ENCODE assay signal across 8 cellular contexts in genomic region chr6:33297406-33297955, GRCh38. TPM values are rescaled to one million over a fixed set of nuclear protein-coding genes. Genes with fewer than 3 reads are reported as not detected.
DNase-seq lines count a peak whose midpoint lies in the region; ATAC-seq and TF ChIP-seq lines count a peak whose summit lies in the region.

No MANE protein-coding gene starts in this region.

- H3K9me3 ChIP-seq in adipocyte (ENCODE audit: control insufficient read depth, low read length) (no peaks in the 10 kb centered on the region), iPS-18c (ENCODE audit: control insufficient read depth, insufficient read depth, low read length) (no peaks in the 10 kb centered on the region), smooth muscle cell (replicated peaks; ENCODE audit: low read depth) (no peaks in the 10 kb centered on the region)

- H3K4me3 ChIP-seq in AG09309 (ENCODE audit: control insufficient read depth, low read depth, low read length) (peak overlapping the region; percentile 77), HL-60 (replicated peaks; ENCODE audit: insufficient read depth, low read length) (peak overlapping the region; percentile 75), adipocyte (ENCODE audit: low read length) (peak overlapping the region; percentile 70), iPS-18c (ENCODE audit: insufficient read depth, low read depth, low read length) (peak overlapping the region; percentile 63), smooth muscle cell (peak overlapping the region; percentile 74)

- WGBS in smooth muscle cell (ENCODE audit: low lambda C conversion rate): 7% methylated on average over 15 of the region's 16 CpGs

- H3K36me3 ChIP-seq in adipocyte (ENCODE audit: control insufficient read depth, insufficient read depth, low read length, severe bottlenecking): peaks cover 12% of the 10 kb centered on the region
- H3K36me3 ChIP-seq in smooth muscle cell (ENCODE audit: low read depth): no peaks in the 10 kb centered on the region

- DNase-seq in AG09309 (ENCODE audit: low read depth) (no peak), HL-60 (ENCODE audit: low read depth in 1 of 2, low spot score in 1 of 2) (peak in 1 of 2 experiments; percentile 34), adipocyte (ENCODE audit: low read depth) (no peak), smooth muscle cell (lab: John Stamatoyannopoulos, UW; ENCODE audit: unreplicated experiment) (no peak)
- DNase-seq in central memory CD4-positive, alpha-beta T cell: no peak
- DNase-seq in activated effector memory CD4-positive, alpha-beta T cell treated with Interleukin-2 at 50 U/mL for 16 hours: no peak

- H3K27ac ChIP-seq in HL-60 (replicated peaks) (peak overlapping the region; percentile 95), smooth muscle cell (ENCODE audit: low read depth) (peak overlapping the region; percentile 95)

- H3K4me1 ChIP-seq in adipocyte (ENCODE audit: control insufficient read depth, insufficient read depth, low read length): peaks cover 16% of the 10 kb centered on the region
- H3K4me1 ChIP-seq in smooth muscle cell (ENCODE audit: low read depth): peaks cover 9% of the 10 kb centered on the region

- peak overlapping the region; percentile 88 for H3K4me2 ChIP-seq in smooth muscle cell

- ATAC-seq in GM19455 (IDR thresholded peaks at IDR 0.05; ENCODE audit: unreplicated experiment): no peak

- peaks cover 24% of the 10 kb centered on the region for H3K79me2 ChIP-seq in smooth muscle cell (ENCODE audit: low read depth)

- H3K9ac ChIP-seq in adipocyte (ENCODE audit: low read length) (peak overlapping the region; percentile 72), smooth muscle cell (ENCODE audit: low read depth) (peak overlapping the region; percentile 95)

- H3F3A ChIP-seq in smooth muscle cell (ENCODE audit: low read depth): peaks cover 12% of the 10 kb centered on the region

- TF ChIP-seq CTCF in AG09309 (IDR thresholded peaks at IDR 0.05; ENCODE audit: control insufficient read depth, insufficient read depth, low read depth, low read length, missing control alignments): no peak
- TF ChIP-seq CTCF in HL-60 (IDR thresholded peaks at IDR 0.05; ENCODE audit: insufficient read depth, low read length): no peak
- no peak for TF ChIP-seq CTCF in smooth muscle cell (IDR thresholded peaks at IDR 0.05; ENCODE audit: borderline replicate concordance, insufficient read depth, poor library complexity, severe bottlenecking)

- H4K20me1 ChIP-seq in smooth muscle cell (ENCODE audit: low read depth): peaks cover 13% of the 10 kb centered on the region

- no peak overlapping the region for H2AFZ ChIP-seq in smooth muscle cell (ENCODE audit: low read depth)

- H3K27me3 ChIP-seq in HL-60 (ENCODE audit: insufficient read depth, poor library complexity, severe bottlenecking) (no peaks in the 10 kb centered on the region), adipocyte (replicated peaks; ENCODE audit: control insufficient read depth, insufficient read depth, low read length) (no peaks in the 10 kb centered on the region), smooth muscle cell (ENCODE audit: low read depth) (no peaks in the 10 kb centered on the region)

RNA-seq across cellular contexts. Expression of gene RGL2, which starts 1.3 kb away (rescaled TPM):
- 21.8 and 31.9 TPM in 2 replicates for total RNA-seq in smooth muscle cell
- polyA plus RNA-seq in smooth muscle cell: 55.6 and 58.7 TPM in 2 replicates

RNA-seq across cellular contexts. Expression of gene PFDN6, which starts 8.1 kb away (rescaled TPM):
- total RNA-seq in smooth muscle cell: 21.4 and 33.8 TPM in 2 replicates
- polyA plus RNA-seq in smooth muscle cell: 23.1 and 24.0 TPM in 2 replicates

RNA-seq across cellular contexts. Expression of gene WDR46, which starts 8.4 kb away (rescaled TPM):
- total RNA-seq in smooth muscle cell: 52.5 and 67.9 TPM in 2 replicates
- polyA plus RNA-seq in smooth muscle cell: 69.9 and 78.6 TPM in 2 replicates

RNA-seq across cellular contexts. Expression of gene TAPBP, which starts 16.4 kb away (rescaled TPM):
- 30.2 and 34.7 TPM in 2 replicates for total RNA-seq in smooth muscle cell
- polyA plus RNA-seq in smooth muscle cell: 75.9 and 81.6 TPM in 2 replicates

RNA-seq across cellular contexts. Expression of gene ZBTB22, which starts 20.1 kb away (rescaled TPM):
- total RNA-seq in smooth muscle cell: 9.6 and 11.0 TPM in 2 replicates
- 22.9 and 24.9 TPM in 2 replicates for polyA plus RNA-seq in smooth muscle cell
